9 cellular contexts compared by ENCODE assay signal in the genomic region with DNA sequence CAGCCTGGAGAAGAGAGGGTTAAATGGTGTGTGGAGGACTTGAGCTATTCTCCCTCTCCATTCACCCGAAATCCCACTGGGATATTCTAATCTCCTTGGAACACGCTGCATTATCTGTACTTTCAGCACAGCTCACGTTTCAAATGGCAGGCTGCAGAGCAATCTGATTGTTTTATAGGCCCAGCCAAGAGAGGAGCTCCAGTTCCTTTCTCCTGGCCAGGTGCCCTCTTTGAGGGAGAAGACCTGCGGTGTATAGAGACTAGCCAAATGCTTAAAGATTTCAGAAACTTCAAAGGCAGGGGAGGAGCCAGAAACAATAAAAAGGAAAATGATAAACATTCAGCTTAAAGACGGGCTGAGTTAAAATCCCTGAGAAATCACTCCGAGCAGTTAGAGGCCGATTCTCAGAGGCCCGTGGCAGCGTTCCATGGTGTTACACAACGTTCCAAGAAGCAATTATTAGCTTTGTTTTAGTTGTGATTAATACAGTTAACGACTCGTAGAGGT.
DNase-seq lines count a peak whose midpoint lies in the region; ATAC-seq, FAIRE-seq and TF ChIP-seq lines count a peak whose summit lies in the region.
"Had no signal": no experiment of that assay in that cellular context is flagged by ENCODE, and none has a peak within 500 bp of the region (broad histone marks: within the 10 kb centered on the region; RNA-seq: fewer than 3 reads in every experiment).

No MANE protein-coding gene starts in this region.

- no peaks in the 10 kb centered on the region for H3K36me3 Mint-ChIP-seq in HFFc6 (ENCODE audit: low read depth)

- H3K4me1 ChIP-seq in keratinocyte (ENCODE audit: control insufficient read depth, extremely low read depth, insufficient read depth, low read length) (peaks cover 73% of the 10 kb centered on the region), stomach smooth muscle (ENCODE audit: control insufficient read depth, insufficient read depth, low read length) (peaks cover 10% of the 10 kb centered on the region)

- H3K9me3 Mint-ChIP-seq in HFFc6, result no peaks in the 10 kb centered on the region
- peaks cover 5 to 19% of the 10 kb centered on the region in 2 donors for H3K9me3 Mint-ChIP-seq in stimulated activated naive CD8-positive, alpha-beta T cell treated with anti-CD3 and anti-CD28 coated beads, Interleukin-15, amount 100 ng/mL, for 72 hours

- H3K27ac ChIP-seq in keratinocyte (ENCODE audit: control insufficient read depth, insufficient read depth, low read length), result peak overlapping the region; percentile 73
- H3K27ac ChIP-seq in stomach smooth muscle (ENCODE audit: low read length), result peak overlapping the region; percentile 12

- H3K36me3 ChIP-seq in keratinocyte (ENCODE audit: control insufficient read depth in 2 of 2, extremely low read depth in 1 of 2, insufficient read depth in 2 of 2, low read length in 2 of 2), result no peaks in the 10 kb centered on the region
- H3K36me3 ChIP-seq in stomach smooth muscle (ENCODE audit: control insufficient read depth in 2 of 2, insufficient read depth in 2 of 2, low read length in 2 of 2), result no peaks in the 10 kb centered on the region

- H3K9me3 ChIP-seq in keratinocyte (ENCODE audit: control insufficient read depth, low read depth, low read length), result no peaks in the 10 kb centered on the region
- H3K9me3 ChIP-seq in stomach smooth muscle (ENCODE audit: control insufficient read depth in 2 of 2, low read length in 2 of 2), result no peaks in the 10 kb centered on the region

- H3K4me1 Mint-ChIP-seq in HFFc6 (ENCODE audit: low read depth), result peaks cover 96% of the 10 kb centered on the region
- H3K4me1 Mint-ChIP-seq in stimulated activated naive CD8-positive, alpha-beta T cell treated with anti-CD3 and anti-CD28 coated beads, Interleukin-15, amount 100 ng/mL, for 72 hours, result no peaks in the 10 kb centered on the region

- H3K4me3 ChIP-seq in astrocyte of the cerebellum (ENCODE audit: low read depth, low read length) (no peak overlapping the region), keratinocyte (ENCODE audit: control insufficient read depth in 2 of 3, extremely low read depth in 1 of 3, insufficient read depth in 2 of 3, low read depth in 1 of 3, low read length in 3 of 3) (no peak overlapping the region), stomach smooth muscle (ENCODE audit: low read length in 2 of 2) (peak overlapping the region; percentile 17 to 54)

- FAIRE-seq in keratinocyte (lab: Jason Lieb, UNC), result peak; percentile 51

- peak overlapping the region; percentile 82 for H2AFZ ChIP-seq in keratinocyte (ENCODE audit: control insufficient read depth, low read length)

- no peak for ATAC-seq in stimulated activated naive CD8-positive, alpha-beta T cell treated with anti-CD3 and anti-CD28 coated beads, Interleukin-15, amount 100 ng/mL, for 72 hours
- ATAC-seq in GM19467 (IDR thresholded peaks at IDR 0.05; ENCODE audit: unreplicated experiment), result no peak

- dilution Hi-C loops in keratinocyte (cut with MboI; ENCODE audit: extremely low pct_ligation_motif_present, low sequenced_read_pairs), result no loop called here

- H3K27me3 ChIP-seq in keratinocyte (ENCODE audit: control insufficient read depth, extremely low read depth, insufficient read depth, low read length), result no peaks in the 10 kb centered on the region
- no peaks in the 10 kb centered on the region for H3K27me3 ChIP-seq in stomach smooth muscle (ENCODE audit: control insufficient read depth in 1 of 2, insufficient read depth in 2 of 2, low read length in 2 of 2)

- H3K27me3 Mint-ChIP-seq in HFFc6 (ENCODE audit: insufficient read depth), result peaks cover 2% of the 10 kb centered on the region
- H3K27me3 Mint-ChIP-seq in stimulated activated naive CD8-positive, alpha-beta T cell treated with anti-CD3 and anti-CD28 coated beads, Interleukin-15, amount 100 ng/mL, for 72 hours, result no peaks in the 10 kb centered on the region

- no peak for TF ChIP-seq CTCF in HFFc6 (IDR thresholded peaks at IDR 0.05)
- no peak for TF ChIP-seq CTCF in astrocyte of the cerebellum (IDR thresholded peaks at IDR 0.05; ENCODE audit: low read depth, low read length, missing control alignments)
- TF ChIP-seq CTCF in keratinocyte (optimal IDR thresholded peaks at IDR 0.05 in 1 of 3, IDR thresholded peaks at IDR 0.05 in 1 of 3, conservative IDR thresholded peaks at IDR 0.05 in 1 of 3; ENCODE audit: extremely low read depth in 1 of 3, insufficient read depth in 2 of 3, low read length in 3 of 3), result no peak

- H3K79me2 ChIP-seq in keratinocyte (ENCODE audit: control insufficient read depth, insufficient read depth, low read length), result no peaks in the 10 kb centered on the region

- no peaks in the 10 kb centered on the region for H4K20me1 ChIP-seq in keratinocyte (ENCODE audit: control insufficient read depth, extremely low read depth, insufficient read depth, low read length)

- H3K9ac ChIP-seq in keratinocyte (ENCODE audit: control insufficient read depth, extremely low read depth, insufficient read depth, low read length) (peak overlapping the region; percentile 55), stomach smooth muscle (ENCODE audit: low read length in 2 of 2) (peak overlapping the region; percentile 27 to 30)

- in situ Hi-C loops in astrocyte of the cerebellum (cut with HindIII; ENCODE audit: low sequenced_read_pairs), result no loop called here

- DNase-seq in HFFc6, result peak; percentile 64
- peak; percentile 94 for DNase-seq in astrocyte of the cerebellum (ENCODE audit: low read depth)
- no peak for DNase-seq in keratinocyte (ENCODE audit: low read depth, low spot score)
- no peak for DNase-seq in stimulated activated naive CD8-positive, alpha-beta T cell treated with anti-CD3 and anti-CD28 coated beads, Interleukin-15, amount 100 ng/mL, for 72 hours
- no peak for DNase-seq in SK-N-DZ (ENCODE audit: low spot score)
- DNase-seq in iPS-NIHi11 (ENCODE audit: low spot score), result no peak
- DNase-seq: T-helper 1 cell had no signal

- H3K27ac Mint-ChIP-seq in HFFc6, result peak overlapping the region; percentile 87
- H3K27ac Mint-ChIP-seq in stimulated activated naive CD8-positive, alpha-beta T cell treated with anti-CD3 and anti-CD28 coated beads, Interleukin-15, amount 100 ng/mL, for 72 hours, result peak overlapping the region in 1 of 2 donors; percentile 27

- H3K9me1 ChIP-seq in keratinocyte (ENCODE audit: control insufficient read depth, extremely low read depth, insufficient read depth, low read length), result no peaks in the 10 kb centered on the region

- H3K4me2 ChIP-seq in keratinocyte (ENCODE audit: control insufficient read depth, extremely low read depth, insufficient read depth, low read depth, low read length), result peak overlapping the region; percentile 61

- peak overlapping the region; percentile 78 for H3K4me3 Mint-ChIP-seq in HFFc6
- no peak overlapping the region for H3K4me3 Mint-ChIP-seq in stimulated activated naive CD8-positive, alpha-beta T cell treated with anti-CD3 and anti-CD28 coated beads, Interleukin-15, amount 100 ng/mL, for 72 hours

Comparison
In these comparisons a context has a peak if more than half of its experiments do, and no peak if none do; other contexts are left out.
1. DNase-seq: peak in HFFc6 (single experiment) and astrocyte of the cerebellum (single experiment); none in keratinocyte (single experiment), stimulated activated naive CD8-positive, alpha-beta T cell treated with anti-CD3 and anti-CD28 coated beads, Interleukin-15, amount 100 ng/mL, for 72 hours (0 of 2), SK-N-DZ (single experiment) and iPS-NIHi11 (single experiment).
2. H3K4me3 ChIP-seq: peak in stomach smooth muscle (2 of 2); none in astrocyte of the cerebellum (single experiment) and keratinocyte (0 of 3).